ENCODE assay signal across 8 cellular contexts in genomic region chr15:63043391-63044076, GRCh38. TPM values are rescaled to one million over a fixed set of nuclear protein-coding genes. Genes with fewer than 3 reads are reported as not detected.
DNase-seq lines count a peak whose midpoint lies in the region; ATAC-seq and TF ChIP-seq lines count a peak whose summit lies in the region.

No MANE protein-coding gene starts in this region.

- peaks cover 55% of the 10 kb centered on the region for H3K79me2 ChIP-seq in smooth muscle cell (ENCODE audit: low read depth)

- no peak for ATAC-seq in HG03457 (IDR thresholded peaks at IDR 0.05; ENCODE audit: unreplicated experiment)

- TF ChIP-seq CTCF in AG04449 (IDR thresholded peaks at IDR 0.05; ENCODE audit: insufficient read depth, low read length, missing control alignments) (no peak), ascending aorta (IDR thresholded peaks at IDR 0.05) (no peak), smooth muscle cell (IDR thresholded peaks at IDR 0.05; ENCODE audit: borderline replicate concordance, insufficient read depth, poor library complexity, severe bottlenecking) (no peak)

- POLR2A ChIA-PET in AG04449 (lab: Yijun Ruan, JAX), result interaction anchor here (0.6 to 8.1 kb wide), 20 partner anchors 9 to 1053 kb away, joined by 3 to 99 read pairs (median 8); no protein-coding TSS in a partner anchor

- peak overlapping the region; percentile 96 for H3K4me2 ChIP-seq in smooth muscle cell

- H3K4me3 ChIP-seq in AG04449 (ENCODE audit: low read depth, low read length) (peak overlapping the region; percentile 91), ascending aorta (peak overlapping the region; percentile 76 to 85), iPS-15b (ENCODE audit: low read depth, low read length) (peak overlapping the region; percentile 90), smooth muscle cell (peak overlapping the region; percentile 85)

- H3F3A ChIP-seq in smooth muscle cell (ENCODE audit: low read depth), result peaks cover 54% of the 10 kb centered on the region

- DNase-seq in AG04449 (ENCODE audit: low read depth, low spot score) (no peak), HuH-7 (ENCODE audit: low spot score) (peak; percentile 30), ascending aorta (ENCODE audit: low spot score in 2 of 2) (no peak), smooth muscle cell (lab: John Stamatoyannopoulos, UW; ENCODE audit: unreplicated experiment) (no peak), DMS153 (lab: John Stamatoyannopoulos, UW) (no peak), putamen (ENCODE audit: low spot score) (no peak)

- intact Hi-C loops in ascending aorta (cut with DNase I), result loop anchor here (2.0 to 10.0 kb wide), 7 partner anchors 31 to 649 kb away; partner anchors contain the start of genes TLN2 and USP3

- peak overlapping the region; percentile 82 for H3K9ac ChIP-seq in iPS-15b (ENCODE audit: low read depth, low read length)
- peak overlapping the region; percentile 81 for H3K9ac ChIP-seq in smooth muscle cell (ENCODE audit: low read depth)

- no peaks in the 10 kb centered on the region for H3K27me3 ChIP-seq in ascending aorta
- H3K27me3 ChIP-seq in iPS-15b (ENCODE audit: control insufficient read depth, insufficient read depth, low read length), result peaks cover 5% of the 10 kb centered on the region
- no peaks in the 10 kb centered on the region for H3K27me3 ChIP-seq in smooth muscle cell (ENCODE audit: low read depth)

- H3K36me3 ChIP-seq in ascending aorta (peaks cover 11 to 36% of the 10 kb centered on the region in 2 donors), iPS-15b (ENCODE audit: control insufficient read depth, insufficient read depth, low read length) (peaks cover 7% of the 10 kb centered on the region), smooth muscle cell (ENCODE audit: low read depth) (no peaks in the 10 kb centered on the region)

- H3K4me1 ChIP-seq in ascending aorta (peaks cover 0 to 17% of the 10 kb centered on the region in 2 donors), iPS-15b (ENCODE audit: control insufficient read depth, insufficient read depth, low read length) (peaks cover 30% of the 10 kb centered on the region), smooth muscle cell (ENCODE audit: low read depth) (peaks cover 39% of the 10 kb centered on the region)

- no peak overlapping the region for H2AFZ ChIP-seq in smooth muscle cell (ENCODE audit: low read depth)

- under 1% methylated on average over 52 of the region's 54 CpGs for WGBS in smooth muscle cell (ENCODE audit: low lambda C conversion rate)

- CTCF ChIA-PET in AG04449 (lab: Yijun Ruan, JAX), result interaction anchor here (0.8 to 1.3 kb wide), 2 partner anchors 196 to 201 kb away, joined by 3 to 4 read pairs; no protein-coding TSS in a partner anchor

- H4K20me1 ChIP-seq in smooth muscle cell (ENCODE audit: low read depth), result peaks cover 60% of the 10 kb centered on the region

- peak overlapping the region; percentile 86 to 98 for H3K27ac ChIP-seq in ascending aorta
- H3K27ac ChIP-seq in smooth muscle cell (ENCODE audit: low read depth), result peak overlapping the region; percentile 80

- H3K9me3 ChIP-seq in ascending aorta (no peaks in the 10 kb centered on the region), iPS-15b (ENCODE audit: control insufficient read depth, insufficient read depth, low read length) (no peaks in the 10 kb centered on the region), smooth muscle cell (replicated peaks; ENCODE audit: low read depth) (no peaks in the 10 kb centered on the region)

RNA-seq across cellular contexts. Expression of gene TPM1, which starts 1.0 kb away (rescaled TPM):
- total RNA-seq in ascending aorta, result 813 TPM
- 1,694 and 1,869 TPM in 2 replicates for total RNA-seq in smooth muscle cell
- 1,915 and 2,406 TPM in 2 replicates for polyA plus RNA-seq in smooth muscle cell
